8 cellular contexts compared by ENCODE assay signal in the genomic region with DNA sequence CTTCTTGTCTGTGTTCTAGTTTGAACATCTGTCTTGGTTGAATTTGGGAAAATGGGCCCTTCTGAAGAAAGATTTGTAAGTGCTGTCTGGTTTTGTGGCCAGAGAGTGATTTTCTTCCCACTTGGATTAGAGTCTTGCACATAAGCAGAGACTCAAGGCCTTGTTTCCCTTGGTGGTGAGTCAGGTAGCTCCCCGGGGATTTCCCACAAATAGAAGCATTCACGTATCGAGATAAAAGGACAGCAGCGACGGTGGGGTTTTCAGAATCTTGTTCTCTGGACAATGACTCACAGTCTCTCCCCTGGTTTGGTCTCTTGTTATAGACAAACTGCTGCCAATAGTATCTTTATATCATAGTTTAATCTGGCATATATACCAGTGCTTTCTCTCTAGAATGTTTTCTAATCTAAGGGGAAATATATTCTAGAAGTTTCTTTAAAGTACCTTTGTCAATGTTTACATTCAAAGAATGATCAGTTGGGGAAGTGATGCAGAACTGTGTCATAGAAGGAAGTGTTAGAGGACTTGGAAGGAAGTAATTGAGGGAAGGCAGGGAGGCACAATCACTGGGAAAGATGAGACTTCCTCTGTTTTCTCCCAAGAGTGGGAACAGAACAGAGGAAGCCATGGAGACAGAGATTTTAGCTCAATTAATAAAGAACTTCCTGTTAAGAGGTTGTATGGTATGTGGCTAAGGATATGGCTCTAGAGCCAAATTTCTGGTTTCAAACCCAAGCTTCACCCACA. TPM values are rescaled to one million over a fixed set of nuclear protein-coding genes. Genes with fewer than 3 reads are reported as not detected.
DNase-seq lines count a peak whose midpoint lies in the region; ATAC-seq lines count a peak whose summit lies in the region.

No MANE protein-coding gene starts in this region.

- no peak overlapping the region for H3K4me3 Mint-ChIP-seq in CD8-positive, alpha-beta memory T cell
- H3K4me3 Mint-ChIP-seq in dendritic cell treated with granulocyte-macrophage colony-stimulating factor and Interleukin-4, amounts not matched to agents 40 ng/mL and 50 ng/mL, for 4 days: no peak overlapping the region

- no peaks in the 10 kb centered on the region for H3K9me3 Mint-ChIP-seq in CD8-positive, alpha-beta memory T cell
- H3K9me3 Mint-ChIP-seq in dendritic cell treated with granulocyte-macrophage colony-stimulating factor and Interleukin-4, amounts not matched to agents 40 ng/mL and 50 ng/mL, for 4 days: no peaks in the 10 kb centered on the region

- H3K27ac ChIP-seq in CD8-positive, alpha-beta memory T cell (ENCODE audit: low read depth, low read length): no peak overlapping the region

- peak in 1 of 5 donors; percentile 69 for DNase-seq in CD8-positive, alpha-beta memory T cell
- DNase-seq in SW 1271 (lab: John Stamatoyannopoulos, UW) (peak; percentile 42 to 78), renal cortical epithelial cell (ENCODE audit: low read depth) (peak; percentile 97), DMS 273 treated with DMSO at 0.1 percent for 48 hours (lab: John Stamatoyannopoulos, UW) (no peak)

- CTCF ChIA-PET in CD8-positive, alpha-beta memory T cell (lab: Charles Lee): interaction anchor here (0.8 to 1.3 kb wide), 6 partner anchors 17 to 50 kb away, joined by 3 to 4 read pairs (median 3); partner anchors contain the start of gene CDC42EP2

- H3K4me3 ChIP-seq in CD8-positive, alpha-beta memory T cell (ENCODE audit: low read length): no peak overlapping the region

- intact Hi-C loops in dendritic cell treated with granulocyte-macrophage colony-stimulating factor and Interleukin-4, amounts not matched to agents 40 ng/mL and 50 ng/mL, for 4 days (cut with micrococcal nuclease): loop anchor here (5.0 kb wide), 1 partner anchor 52 kb away; the partner anchor contains the start of gene DPF2

- no peaks in the 10 kb centered on the region for H3K27me3 Mint-ChIP-seq in CD8-positive, alpha-beta memory T cell
- no peaks in the 10 kb centered on the region for H3K27me3 Mint-ChIP-seq in dendritic cell treated with granulocyte-macrophage colony-stimulating factor and Interleukin-4, amounts not matched to agents 40 ng/mL and 50 ng/mL, for 4 days

- no peaks in the 10 kb centered on the region for H3K4me1 ChIP-seq in CD8-positive, alpha-beta memory T cell (ENCODE audit: insufficient read depth, low read length)

- no peaks in the 10 kb centered on the region for H3K27me3 ChIP-seq in CD8-positive, alpha-beta memory T cell (ENCODE audit: insufficient read depth, low read length, poor library complexity, severe bottlenecking)

- ATAC-seq in GM18907 (IDR thresholded peaks at IDR 0.05; ENCODE audit: unreplicated experiment) (no peak), GM19035 (IDR thresholded peaks at IDR 0.05; ENCODE audit: unreplicated experiment) (no peak), GM18498 (IDR thresholded peaks at IDR 0.05; ENCODE audit: unreplicated experiment) (no peak)

- peaks cover 4 to 15% (median 13%) of the 10 kb centered on the region in 3 donors for H3K4me1 Mint-ChIP-seq in CD8-positive, alpha-beta memory T cell
- peaks cover 25% of the 10 kb centered on the region for H3K4me1 Mint-ChIP-seq in dendritic cell treated with granulocyte-macrophage colony-stimulating factor and Interleukin-4, amounts not matched to agents 40 ng/mL and 50 ng/mL, for 4 days (ENCODE audit: low read depth)

- POLR2A ChIA-PET in CD8-positive, alpha-beta memory T cell (lab: Charles Lee): no interaction called here

- H3K36me3 ChIP-seq in CD8-positive, alpha-beta memory T cell (ENCODE audit: insufficient read depth, low read length): peaks cover 33% of the 10 kb centered on the region

- peak overlapping the region in 5 of 8 donors; percentile 0 to 86 (median 68) for H3K27ac Mint-ChIP-seq in CD8-positive, alpha-beta memory T cell
- H3K27ac Mint-ChIP-seq in dendritic cell treated with granulocyte-macrophage colony-stimulating factor and Interleukin-4, amounts not matched to agents 40 ng/mL and 50 ng/mL, for 4 days: peak overlapping the region; percentile 42

- H3K36me3 Mint-ChIP-seq in CD8-positive, alpha-beta memory T cell: peaks cover 0 to 78% (median 24%) of the 10 kb centered on the region in 3 donors
- H3K36me3 Mint-ChIP-seq in dendritic cell treated with granulocyte-macrophage colony-stimulating factor and Interleukin-4, amounts not matched to agents 40 ng/mL and 50 ng/mL, for 4 days (ENCODE audit: low read depth): peaks cover 62% of the 10 kb centered on the region

- no peaks in the 10 kb centered on the region for H3K9me3 ChIP-seq in CD8-positive, alpha-beta memory T cell (ENCODE audit: low read length)

RNA-seq across cellular contexts. Expression of gene POLA2, which starts 18.1 kb away (rescaled TPM):
- 10 to 100 TPM; 75.6 to 78.8 TPM for total RNA-seq in CD8-positive, alpha-beta memory T cell
- polyA plus RNA-seq in CD8-positive, alpha-beta memory T cell: 11.0 TPM
- total RNA-seq in renal cortical epithelial cell: 3.2 and 7.1 TPM in 2 replicates

RNA-seq across cellular contexts. Expression of gene CDC42EP2, which starts 34.8 kb away (rescaled TPM):
- 1 to 10 TPM in 1 of 2 experiments, under 1 TPM in 1; 0.62 to 1.0 TPM for total RNA-seq in CD8-positive, alpha-beta memory T cell
- polyA plus RNA-seq in CD8-positive, alpha-beta memory T cell: not detected
- 10.9 and 14.1 TPM in 2 replicates for total RNA-seq in renal cortical epithelial cell

RNA-seq across cellular contexts. Expression of gene DPF2, which starts 53.8 kb away (rescaled TPM):
- total RNA-seq in CD8-positive, alpha-beta memory T cell: 10 to 100 TPM; 65.8 to 71.9 TPM
- polyA plus RNA-seq in CD8-positive, alpha-beta memory T cell: 61.5 TPM
- 23.1 and 47.2 TPM in 2 replicates for total RNA-seq in renal cortical epithelial cell
